15 cellular contexts compared by ENCODE assay signal in genomic region chr19:40370997-40371801, GRCh38. TPM values are rescaled to one million over a fixed set of nuclear protein-coding genes. Genes with fewer than 3 reads are reported as not detected.
"Had no signal": no experiment of that assay in that cellular context is flagged by ENCODE, and none has a peak within 500 bp of the region (broad histone marks: within the 10 kb centered on the region; RNA-seq: fewer than 3 reads in every experiment).

No MANE protein-coding gene starts in this region.

- H3K9me3 ChIP-seq: right lobe of liver, stomach, thoracic aorta had no signal

- DNase-seq: activated CD4-positive, alpha-beta T cell treated with anti-CD3 and anti-CD28 coated beads for 1 hour; activated CD4-positive, alpha-beta T cell treated with anti-CD3 and anti-CD28 coated beads, Interleukin-2, amount 50 U/mL, for 4 hours; activated T-cell treated with anti-CD3 and anti-CD28 coated beads for 4 hours; central memory CD4-positive, alpha-beta T cell; cortex of kidney; effector CD4-positive, alpha-beta T cell; foreskin keratinocyte; nephron progenitor cell; right lobe of liver; stimulated activated CD4-positive, alpha-beta T cell treated with anti-CD3 and anti-CD28 coated beads, Interleukin-4, amount 100 ng/mL, for 4 hours; stomach; SW 1271 had no signal

- H3K4me1 ChIP-seq: right lobe of liver had no signal

- H3K4me2 ChIP-seq: smooth muscle cell had no signal

- H3K4me3 ChIP-seq: right lobe of liver, smooth muscle cell, stomach, thoracic aorta had no signal

- H3K27ac ChIP-seq: foreskin keratinocyte, right lobe of liver, stomach, thoracic aorta, VCaP had no signal

- ATAC-seq: foreskin keratinocyte, right lobe of liver had no signal

- H3K27me3 ChIP-seq: foreskin keratinocyte, right lobe of liver, stomach had no signal

RNA-seq across cellular contexts. Expression of gene HIPK4, which starts 18.8 kb away (rescaled TPM):
- total RNA-seq: smooth muscle cell, stomach, thoracic aorta had no signal
